ENCODE assay signal across 7 cellular contexts in the genomic region with DNA sequence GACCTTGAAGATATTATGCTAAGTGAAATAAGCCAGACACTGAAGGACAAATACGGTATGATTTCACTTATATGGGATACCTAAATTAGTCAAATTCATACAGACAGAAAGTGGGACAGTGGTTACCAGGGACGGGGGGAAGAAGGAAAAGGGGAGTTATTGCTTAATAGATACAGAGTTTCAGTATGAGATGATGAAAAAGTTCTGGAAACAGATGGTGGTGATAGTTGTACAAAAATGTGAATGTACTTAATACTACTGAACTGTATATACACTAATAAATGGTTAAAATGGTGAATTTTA.
"Had no signal": no experiment of that assay in that cellular context is flagged by ENCODE, and none has a peak within 500 bp of the region (broad histone marks: within the 10 kb centered on the region; RNA-seq: fewer than 3 reads in every experiment).

No MANE protein-coding gene starts in this region.

- H3K4me2 ChIP-seq: GM23338 had no signal

- DNase-seq: H9, HCEC 1CT, IMR-90 had no signal

- H3K4me3 ChIP-seq: GM23338 had no signal

- ATAC-seq: GM23338 had no signal

- FAIRE-seq: H1, H54, HTR-8/SVneo had no signal

- H2AFZ ChIP-seq: GM23338 had no signal
